ENCODE assay signal across 24 cellular contexts in genomic region chr2:241138471-241138870, GRCh38.
"Had no signal": no experiment of that assay in that cellular context is flagged by ENCODE, and none has a peak within 500 bp of the region (broad histone marks: within the 10 kb centered on the region; RNA-seq: fewer than 3 reads in every experiment).

No MANE protein-coding gene starts in this region.

- DNase-seq: dermis blood vessel endothelial cell; effector CD4-positive, alpha-beta T cell; effector memory CD4-positive, alpha-beta T cell; foreskin keratinocyte; heart left ventricle; hypothalamus; immature natural killer cell; islet precursor cell; kidney glomerular epithelial cell; left colon; left ventricle myocardium inferior; lower lobe of right lung; mesenchymal stem cell; mucosa of descending colon had no signal

- H3K9me3 ChIP-seq: esophagus muscularis mucosa, gastroesophageal sphincter, heart left ventricle, left ventricle myocardium inferior, lower lobe of right lung, mucosa of descending colon had no signal

- H3K27ac ChIP-seq: coronary artery, dorsolateral prefrontal cortex, esophagus muscularis mucosa, foreskin keratinocyte, gastroesophageal sphincter, heart left ventricle, hepatocyte, left ventricle myocardium inferior, lower lobe of right lung had no signal

- H3K4me3 ChIP-seq: coronary artery, dorsolateral prefrontal cortex, esophagus muscularis mucosa, gastroesophageal sphincter, heart left ventricle, hepatocyte, left ventricle myocardium inferior, lower lobe of right lung, mucosa of descending colon had no signal

- ATAC-seq: foreskin keratinocyte, gastroesophageal sphincter, heart left ventricle, left colon, left lobe of liver, lower lobe of right lung, mucosa of descending colon had no signal

- FAIRE-seq: colon, endothelial cell of umbilical vein, frontal cortex, kidney had no signal

- H3K4me1 ChIP-seq: esophagus muscularis mucosa, foreskin keratinocyte, gastroesophageal sphincter, heart left ventricle, left ventricle myocardium inferior, lower lobe of right lung had no signal

- H3K27me3 ChIP-seq: dorsolateral prefrontal cortex, esophagus muscularis mucosa, foreskin keratinocyte, gastroesophageal sphincter, heart left ventricle, hepatocyte had no signal

- H3K36me3 ChIP-seq: left ventricle myocardium inferior had no signal
